ENCODE assay signal across 8 cellular contexts in the genomic region with DNA sequence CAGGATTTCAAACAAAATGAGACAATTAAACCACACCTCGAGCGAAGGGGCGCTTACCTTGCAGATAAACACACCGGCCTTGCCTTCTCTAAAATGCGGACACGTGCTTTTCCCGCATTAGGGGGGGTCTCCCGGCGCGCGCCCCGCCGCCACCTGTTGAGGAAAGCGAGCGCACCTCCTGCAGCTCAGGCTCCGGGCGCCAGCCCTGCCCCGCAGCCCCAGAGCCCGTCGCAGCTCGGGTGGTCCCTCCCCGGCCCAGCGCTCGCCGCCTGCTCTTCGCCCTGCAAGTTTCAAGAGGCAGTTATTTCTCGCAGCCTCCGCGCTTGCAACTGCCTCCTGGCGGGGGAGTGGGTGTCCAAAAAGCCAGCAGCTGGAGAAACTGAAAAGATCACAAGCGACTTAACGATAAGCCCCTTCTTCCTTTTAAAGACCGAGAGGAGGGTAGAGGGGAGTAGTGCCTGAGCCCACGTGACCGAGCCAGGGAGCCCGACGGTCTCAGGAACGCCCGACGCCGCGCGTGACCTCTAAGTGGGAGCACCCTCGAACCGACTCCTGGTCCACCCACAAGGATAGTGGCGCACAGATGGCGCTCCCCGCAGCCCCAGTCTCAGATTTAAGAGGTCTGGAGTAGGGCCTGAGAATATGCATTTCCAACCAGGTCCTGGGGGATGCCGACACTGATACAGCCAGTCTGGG. TPM values are rescaled to one million over a fixed set of nuclear protein-coding genes. Genes with fewer than 3 reads are reported as not detected.
DNase-seq lines count a peak whose midpoint lies in the region; ATAC-seq and TF ChIP-seq lines count a peak whose summit lies in the region.

TSS of gene ESR2 (minus strand) at position 396 of the 696 bp plus-strand sequence. CDS start 11,386 bp downstream, outside the sequence.

- H3K27me3 ChIP-seq in BLaER1 treated with 17β-estradiol and CSF1 and Interleukin-3, amounts not matched to agents 10 nM and 100 nM: peaks cover 29 to 39% (median 34%) of the 10 kb centered on the region in 11 experiments
- H3K27me3 ChIP-seq in right lobe of liver: peaks cover 0 to 10% of the 10 kb centered on the region in 2 donors

- H3K4me2 ChIP-seq in BLaER1 treated with 17β-estradiol and CSF1 and Interleukin-3, amounts not matched to agents 10 nM and 100 nM: peak within 1 kb of the TSS; percentile 72 to 97 (median 83)

- DNase-seq in SW480 (ENCODE audit: low spot score): peak; percentile 21
- DNase-seq in chondrocyte (ENCODE audit: low spot score): no peak
- peak in 2 of 3 donors; percentile 18 to 57 for DNase-seq in right lobe of liver
- DNase-seq in epidermal melanocyte (ENCODE audit: insufficient read length, low spot score): no peak

- WGBS in right lobe of liver (ENCODE audit: insufficient coverage, low coverage, low lambda C conversion rate, missing lambda C conversion rate): 3% methylated on average over 31 of the region's 49 CpGs

- no peaks in the 10 kb centered on the region for H3K36me3 Mint-ChIP-seq in chondrocyte (ENCODE audit: low read depth)
- no peaks in the 10 kb centered on the region for H3K36me3 Mint-ChIP-seq in stimulated activated naive CD8-positive, alpha-beta T cell treated with anti-CD3 and anti-CD28 coated beads, Interleukin-15, Interleukin-2, amounts not matched to agents 100 ng/mL and 50 ng/mL, for 24 hours (ENCODE audit: low read depth)

- no peak for TF ChIP-seq POLR2A in right lobe of liver (IDR thresholded peaks at IDR 0.05)

- H3K27me3 Mint-ChIP-seq in chondrocyte (ENCODE audit: low read depth): peaks cover 47% of the 10 kb centered on the region
- H3K27me3 Mint-ChIP-seq in stimulated activated naive CD8-positive, alpha-beta T cell treated with anti-CD3 and anti-CD28 coated beads, Interleukin-15, Interleukin-2, amounts not matched to agents 100 ng/mL and 50 ng/mL, for 24 hours: peaks cover 26% of the 10 kb centered on the region

- peak; percentile 42 for ATAC-seq in GM19035 (IDR thresholded peaks at IDR 0.05; ENCODE audit: unreplicated experiment)
- peak; percentile 27 for ATAC-seq in HG03139 (IDR thresholded peaks at IDR 0.05; ENCODE audit: unreplicated experiment)
- ATAC-seq in right lobe of liver: peak; percentile 49 to 68 (median 56)

- H3K9me3 ChIP-seq in BLaER1 treated with 17β-estradiol and CSF1 and Interleukin-3, amounts not matched to agents 10 nM and 100 nM (replicated peaks in 1 of 11): no peaks in the 10 kb centered on the region
- H3K9me3 ChIP-seq in right lobe of liver: no peaks in the 10 kb centered on the region

- peak within 1 kb of the TSS; percentile 71 for H3K4me3 Mint-ChIP-seq in chondrocyte (ENCODE audit: unreplicated experiment)
- H3K4me3 Mint-ChIP-seq in stimulated activated naive CD8-positive, alpha-beta T cell treated with anti-CD3 and anti-CD28 coated beads, Interleukin-15, Interleukin-2, amounts not matched to agents 100 ng/mL and 50 ng/mL, for 24 hours: peak within 1 kb of the TSS; percentile 81

- H3K36me3 ChIP-seq in BLaER1 treated with 17β-estradiol and CSF1 and Interleukin-3, amounts not matched to agents 10 nM and 100 nM: no peaks in the 10 kb centered on the region
- H3K36me3 ChIP-seq in right lobe of liver: no peaks in the 10 kb centered on the region

- H3K9me3 Mint-ChIP-seq in chondrocyte (ENCODE audit: low read depth): no peaks in the 10 kb centered on the region
- no peaks in the 10 kb centered on the region for H3K9me3 Mint-ChIP-seq in stimulated activated naive CD8-positive, alpha-beta T cell treated with anti-CD3 and anti-CD28 coated beads, Interleukin-15, Interleukin-2, amounts not matched to agents 100 ng/mL and 50 ng/mL, for 24 hours

- peaks cover 19% of the 10 kb centered on the region for H3K4me1 Mint-ChIP-seq in chondrocyte (ENCODE audit: low read depth)
- peaks cover 63% of the 10 kb centered on the region for H3K4me1 Mint-ChIP-seq in stimulated activated naive CD8-positive, alpha-beta T cell treated with anti-CD3 and anti-CD28 coated beads, Interleukin-15, Interleukin-2, amounts not matched to agents 100 ng/mL and 50 ng/mL, for 24 hours (ENCODE audit: low read depth)

- peak; percentile 58 for TF ChIP-seq CTCF in chondrocyte (IDR thresholded peaks at IDR 0.05)
- no peak for TF ChIP-seq CTCF in right lobe of liver (IDR thresholded peaks at IDR 0.05)

- H3K4me1 ChIP-seq in BLaER1 treated with 17β-estradiol and CSF1 and Interleukin-3, amounts not matched to agents 10 nM and 100 nM: peaks cover 10 to 14% (median 12%) of the 10 kb centered on the region in 10 experiments
- H3K4me1 ChIP-seq in right lobe of liver: peaks cover 0 to 13% (median 6%) of the 10 kb centered on the region in 4 donors

- no peak within 1 kb of the TSS for H3K27ac ChIP-seq in BLaER1 treated with 17β-estradiol and CSF1 and Interleukin-3, amounts not matched to agents 10 nM and 100 nM
- H3K27ac ChIP-seq in right lobe of liver: no peak within 1 kb of the TSS

- no peak within 1 kb of the TSS for H3K27ac Mint-ChIP-seq in chondrocyte (ENCODE audit: unreplicated experiment)
- H3K27ac Mint-ChIP-seq in stimulated activated naive CD8-positive, alpha-beta T cell treated with anti-CD3 and anti-CD28 coated beads, Interleukin-15, Interleukin-2, amounts not matched to agents 100 ng/mL and 50 ng/mL, for 24 hours: peak within 1 kb of the TSS; percentile 77

- H3K9ac ChIP-seq in BLaER1 treated with 17β-estradiol and CSF1 and Interleukin-3, amounts not matched to agents 10 nM and 100 nM: peak within 1 kb of the TSS in 3 of 11 experiments; percentile 20 to 53 (median 43); a peak in 3 of 22 replicates

- H4K20me1 ChIP-seq in BLaER1 treated with 17β-estradiol and CSF1 and Interleukin-3, amounts not matched to agents 10 nM and 100 nM: peaks cover 0 to 7% (median 0%) of the 10 kb centered on the region in 11 experiments; a peak in 3 of 22 replicates

- H3K4me3 ChIP-seq in BLaER1 treated with 17β-estradiol and CSF1 and Interleukin-3, amounts not matched to agents 10 nM and 100 nM: peak within 1 kb of the TSS; percentile 35 to 56 (median 50)
- H3K4me3 ChIP-seq in right lobe of liver: peak within 1 kb of the TSS; percentile 31 to 45 (median 37)

- intact Hi-C loops in right lobe of liver (cut with DNase I): loop anchor here in 1 of 2 donors (10.0 kb wide), 1 partner anchor 489 kb away; no protein-coding TSS in a partner anchor

RNA-seq across cellular contexts. Expression of gene ESR2, which starts in this region (rescaled TPM):
- 0.41 TPM in 1 of 3 replicates, not detected in the others for total RNA-seq in chondrocyte
- total RNA-seq in right lobe of liver: under 1 TPM in 1 of 6 experiments, not detected in 5; 0.04 TPM

Comparison
In these comparisons a context has a peak if more than half of its experiments do, and no peak if none do; other contexts are left out.
1. Peak in DNase-seq, ATAC-seq and H3K4me3 ChIP-seq in right lobe of liver; RNA of the gene not detected or under 1 TPM.